ENCODE assay signal across 8 cellular contexts in the genomic region with DNA sequence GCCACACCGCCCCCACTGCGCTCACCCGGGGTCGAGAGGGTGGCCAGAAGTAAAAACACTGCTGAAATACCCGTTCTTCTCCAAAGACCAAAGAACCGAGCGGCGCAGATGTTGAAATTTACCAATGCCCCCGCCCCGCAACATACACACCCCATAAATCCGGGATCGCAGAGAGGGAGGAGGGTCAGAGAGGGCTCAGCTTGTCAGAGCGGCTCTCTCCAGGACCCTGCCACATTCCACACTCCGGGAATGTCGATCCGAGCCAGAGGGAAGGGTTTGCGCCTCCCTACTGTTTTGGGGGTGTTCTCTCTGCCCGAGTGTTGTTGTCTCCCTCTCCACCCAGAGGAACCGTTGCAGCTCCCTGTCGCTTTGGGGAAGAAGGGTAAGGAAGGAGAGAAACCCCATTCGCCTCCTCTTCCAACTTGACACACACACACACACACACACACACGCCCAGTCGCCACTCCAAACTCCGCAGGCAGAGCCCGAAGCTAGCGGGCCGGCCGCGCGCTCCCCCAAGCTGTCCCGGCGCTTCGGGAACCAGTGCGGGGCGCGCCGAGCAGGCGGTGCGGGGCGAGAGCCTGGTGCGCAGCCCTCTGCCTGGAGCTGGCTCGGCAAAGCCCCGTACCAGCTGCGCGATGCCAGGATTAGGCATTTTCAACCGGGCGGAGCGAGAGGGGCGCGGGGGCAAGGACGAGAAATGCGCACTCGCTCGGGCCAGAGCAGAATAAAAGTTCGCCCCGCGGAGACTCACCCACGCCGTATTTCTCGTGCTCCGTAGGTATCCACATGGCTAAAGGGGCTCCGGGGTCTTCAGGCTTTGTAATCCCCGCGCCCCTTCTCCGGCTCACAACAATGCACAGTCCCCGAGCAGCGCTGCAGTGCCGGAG. TPM values are rescaled to one million over a fixed set of nuclear protein-coding genes. Genes with fewer than 3 reads are reported as not detected.
A peak's percentile ranks its signal among the peaks of the same experiment; 100 is the strongest.
DNase-seq lines count a peak whose midpoint lies in the region; ATAC-seq and TF ChIP-seq lines count a peak whose summit lies in the region.

No MANE protein-coding gene starts in this region.

- H2AFZ ChIP-seq in neuronal stem cell (ENCODE audit: low read length): peak overlapping the region; percentile 95

- peak overlapping the region; percentile 96 for H3K4me3 Mint-ChIP-seq in activated naive CD4-positive, alpha-beta T cell treated with anti-CD3 and anti-CD28 coated beads, Interleukin-2, amount 10 ng/mL, durations not matched to agents 7 days and 5 days

- peaks cover 42% of the 10 kb centered on the region for H3K27me3 Mint-ChIP-seq in activated naive CD4-positive, alpha-beta T cell treated with anti-CD3 and anti-CD28 coated beads, Interleukin-2, amount 10 ng/mL, durations not matched to agents 7 days and 5 days

- no peak overlapping the region for H2AK5ac ChIP-seq in neuronal stem cell (ENCODE audit: low read depth, low read length)

- ATAC-seq in GM18868 (IDR thresholded peaks at IDR 0.05; ENCODE audit: unreplicated experiment) (peak; percentile 8), HG03139 (IDR thresholded peaks at IDR 0.05; ENCODE audit: unreplicated experiment) (peak; percentile 2)

- H3K18ac ChIP-seq in neuronal stem cell (ENCODE audit: low read length): peak overlapping the region; percentile 94

- H3K36me3 ChIP-seq in BE2C (no peaks in the 10 kb centered on the region), neuronal stem cell (replicated peaks in 1 of 2; ENCODE audit: control insufficient read depth in 2 of 2, insufficient read depth in 2 of 2, low read length in 2 of 2) (no peaks in the 10 kb centered on the region)

- H3K4me3 ChIP-seq in BE2C (ENCODE audit: low read depth, low read length) (peak overlapping the region; percentile 97), neuronal stem cell (ENCODE audit: low read length in 2 of 2) (peak overlapping the region; percentile 90 to 97)

- H3K4me1 Mint-ChIP-seq in activated naive CD4-positive, alpha-beta T cell treated with anti-CD3 and anti-CD28 coated beads, Interleukin-2, amount 10 ng/mL, durations not matched to agents 7 days and 5 days: peaks cover 44% of the 10 kb centered on the region

- peaks cover 5% of the 10 kb centered on the region for H3K79me1 ChIP-seq in neuronal stem cell (ENCODE audit: low read depth, low read length)

- WGBS in neuronal stem cell (ENCODE audit: extremely low coverage in 2 of 2, insufficient read length in 2 of 2, insufficient replicate concordance in 1 of 2), 2 donors: no CpG with 5 or more reads among the region's 68 CpGs

- peak overlapping the region; percentile 72 for H3K4me2 ChIP-seq in neuronal stem cell (ENCODE audit: insufficient read depth, low read length, poor library complexity, severe bottlenecking)

- H3K9ac ChIP-seq in neuronal stem cell (ENCODE audit: low read depth, low read length, poor library complexity): peak overlapping the region; percentile 88

- H4K91ac ChIP-seq in neuronal stem cell (ENCODE audit: low read depth, low read length, poor library complexity): no peak overlapping the region

- CTCF ChIA-PET in activated naive CD4-positive, alpha-beta T cell treated with anti-CD3 and anti-CD28 coated beads, Interleukin-2, amount 10 ng/mL, durations not matched to agents 7 days and 5 days (lab: Charles Lee): interaction anchor here (0.6 to 1.5 kb wide), 2 partner anchors 234 to 247 kb away, joined by 3 to 4 read pairs; no protein-coding TSS in a partner anchor

- H3K14ac ChIP-seq in neuronal stem cell (ENCODE audit: low read length): peak overlapping the region; percentile 94

- H3K27me3 ChIP-seq in BE2C: no peaks in the 10 kb centered on the region
- H3K27me3 ChIP-seq in neuronal stem cell (ENCODE audit: control insufficient read depth in 3 of 3, insufficient read depth in 3 of 3, low read depth in 1 of 3, low read length in 3 of 3): no peaks in the 10 kb centered on the region

- H2BK5ac ChIP-seq in neuronal stem cell (ENCODE audit: low read length): peak overlapping the region; percentile 83

- DNase-seq in BE2C (peak; percentile 64), OCI-M1 (lab: John Stamatoyannopoulos, UW) (peak; percentile 28), germinal center (ENCODE audit: low spot score) (peak; percentile 51), neuronal stem cell (ENCODE audit: low spot score) (peak; percentile 72), NCI-H187 treated with DMSO at 0.1 percent for 48 hours (lab: John Stamatoyannopoulos, UW) (no peak)
- DNase-seq in activated naive CD4-positive, alpha-beta T cell treated with anti-CD3 and anti-CD28 coated beads, Interleukin-2, amount 10 ng/mL, durations not matched to agents 7 days and 5 days: peak; percentile 57

- H3K4ac ChIP-seq in neuronal stem cell (ENCODE audit: low read length): no peak overlapping the region

- H3K4me1 ChIP-seq in BE2C (no peaks in the 10 kb centered on the region), neuronal stem cell (ENCODE audit: control insufficient read depth in 2 of 2, insufficient read depth in 1 of 2, low read depth in 1 of 2, low read length in 2 of 2) (peaks cover 0 to 3% of the 10 kb centered on the region in 2 donors)

- H2BK12ac ChIP-seq in neuronal stem cell (ENCODE audit: low read length): no peak overlapping the region

- H3K9me3 ChIP-seq in BE2C (no peaks in the 10 kb centered on the region), neuronal stem cell (replicated peaks in 1 of 2; ENCODE audit: control insufficient read depth in 2 of 2, insufficient read depth in 1 of 2, low read depth in 1 of 2, low read length in 2 of 2) (no peaks in the 10 kb centered on the region)

- peak overlapping the region; percentile 93 for H3K27ac ChIP-seq in neuronal stem cell (replicated peaks; ENCODE audit: low read length)

- no peak for TF ChIP-seq CTCF in BE2C (IDR thresholded peaks at IDR 0.05; ENCODE audit: low read depth, low read length)

- H2BK15ac ChIP-seq in neuronal stem cell (ENCODE audit: low read length): peak overlapping the region; percentile 96

- peak overlapping the region; percentile 45 for H3K23ac ChIP-seq in neuronal stem cell (ENCODE audit: low read depth, low read length, poor library complexity)

- no peaks in the 10 kb centered on the region for H3K36me3 Mint-ChIP-seq in activated naive CD4-positive, alpha-beta T cell treated with anti-CD3 and anti-CD28 coated beads, Interleukin-2, amount 10 ng/mL, durations not matched to agents 7 days and 5 days

- no peak overlapping the region for H4K8ac ChIP-seq in neuronal stem cell (ENCODE audit: low read depth, low read length)

- H2BK120ac ChIP-seq in neuronal stem cell (ENCODE audit: low read depth, low read length): peak overlapping the region; percentile 87

- no peaks in the 10 kb centered on the region for H3K9me3 Mint-ChIP-seq in activated naive CD4-positive, alpha-beta T cell treated with anti-CD3 and anti-CD28 coated beads, Interleukin-2, amount 10 ng/mL, durations not matched to agents 7 days and 5 days

- peak overlapping the region; percentile 43 for H3K27ac Mint-ChIP-seq in activated naive CD4-positive, alpha-beta T cell treated with anti-CD3 and anti-CD28 coated beads, Interleukin-2, amount 10 ng/mL, durations not matched to agents 7 days and 5 days

RNA-seq across cellular contexts. Expression of a gene that starts 0.6 kb away (rescaled TPM):
- polyA plus RNA-seq in BE2C (2012; ENCODE audit: insufficient read depth, insufficient read length, low read depth): 26.7 TPM
- polyA plus RNA-seq in neuronal stem cell (2013, experiment 1 of 2): 4.6 TPM
- 4.5 TPM for polyA plus RNA-seq in neuronal stem cell (2013, experiment 2 of 2)

RNA-seq across cellular contexts. Expression of a gene that starts 0.9 kb away (rescaled TPM):
- polyA plus RNA-seq in BE2C (2012; ENCODE audit: insufficient read depth, insufficient read length, low read depth): 14.8 TPM
- 26.6 TPM for polyA plus RNA-seq in neuronal stem cell (2013, experiment 1 of 2)
- polyA plus RNA-seq in neuronal stem cell (2013, experiment 2 of 2): 30.4 TPM
